1 cellular context compared by ENCODE assay signal in genomic region chr16:88805340-88805715, GRCh38.
TF ChIP-seq lines count a peak whose summit lies in the region.

No MANE protein-coding gene starts in this region.

TF ChIP-seq in HCT116, 20 proteins besides CTCF, POLR2A, EP300 and RAD21 (continued from another document):
- TF ChIP-seq, protein P1, sequence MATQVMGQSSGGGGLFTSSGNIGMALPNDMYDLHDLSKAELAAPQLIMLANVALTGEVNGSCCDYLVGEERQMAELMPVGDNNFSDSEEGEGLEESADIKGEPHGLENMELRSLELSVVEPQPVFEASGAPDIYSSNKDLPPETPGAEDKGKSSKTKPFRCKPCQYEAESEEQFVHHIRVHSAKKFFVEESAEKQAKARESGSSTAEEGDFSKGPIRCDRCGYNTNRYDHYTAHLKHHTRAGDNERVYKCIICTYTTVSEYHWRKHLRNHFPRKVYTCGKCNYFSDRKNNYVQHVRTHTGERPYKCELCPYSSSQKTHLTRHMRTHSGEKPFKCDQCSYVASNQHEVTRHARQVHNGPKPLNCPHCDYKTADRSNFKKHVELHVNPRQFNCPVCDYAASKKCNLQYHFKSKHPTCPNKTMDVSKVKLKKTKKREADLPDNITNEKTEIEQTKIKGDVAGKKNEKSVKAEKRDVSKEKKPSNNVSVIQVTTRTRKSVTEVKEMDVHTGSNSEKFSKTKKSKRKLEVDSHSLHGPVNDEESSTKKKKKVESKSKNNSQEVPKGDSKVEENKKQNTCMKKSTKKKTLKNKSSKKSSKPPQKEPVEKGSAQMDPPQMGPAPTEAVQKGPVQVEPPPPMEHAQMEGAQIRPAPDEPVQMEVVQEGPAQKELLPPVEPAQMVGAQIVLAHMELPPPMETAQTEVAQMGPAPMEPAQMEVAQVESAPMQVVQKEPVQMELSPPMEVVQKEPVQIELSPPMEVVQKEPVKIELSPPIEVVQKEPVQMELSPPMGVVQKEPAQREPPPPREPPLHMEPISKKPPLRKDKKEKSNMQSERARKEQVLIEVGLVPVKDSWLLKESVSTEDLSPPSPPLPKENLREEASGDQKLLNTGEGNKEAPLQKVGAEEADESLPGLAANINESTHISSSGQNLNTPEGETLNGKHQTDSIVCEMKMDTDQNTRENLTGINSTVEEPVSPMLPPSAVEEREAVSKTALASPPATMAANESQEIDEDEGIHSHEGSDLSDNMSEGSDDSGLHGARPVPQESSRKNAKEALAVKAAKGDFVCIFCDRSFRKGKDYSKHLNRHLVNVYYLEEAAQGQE (IDR thresholded peaks at IDR 0.05; ENCODE audit: low read depth): no peak
- TF ChIP-seq ELF1 (IDR thresholded peaks at IDR 0.05; ENCODE audit: borderline replicate concordance, low read depth) (no peak), EZH2phosphoT487 (IDR thresholded peaks at IDR 0.05; ENCODE audit: borderline replicate concordance) (no peak), EZH2 (IDR thresholded peaks at IDR 0.05) (no peak), SP1 (IDR thresholded peaks at IDR 0.05; ENCODE audit: low read depth) (no peak), SIN3A (IDR thresholded peaks at IDR 0.05; ENCODE audit: low read depth) (no peak), YY1 (IDR thresholded peaks at IDR 0.05; ENCODE audit: extremely low read depth, insufficient replicate concordance, low read depth, low read length) (no peak), CEBPB (IDR thresholded peaks at IDR 0.05; ENCODE audit: low read depth) (no peak), SRF (IDR thresholded peaks at IDR 0.05; ENCODE audit: low read depth) (no peak), POLR2AphosphoS5 (IDR thresholded peaks at IDR 0.05; ENCODE audit: low read depth, low read length) (no peak)
- TF ChIP-seq, protein P2, sequence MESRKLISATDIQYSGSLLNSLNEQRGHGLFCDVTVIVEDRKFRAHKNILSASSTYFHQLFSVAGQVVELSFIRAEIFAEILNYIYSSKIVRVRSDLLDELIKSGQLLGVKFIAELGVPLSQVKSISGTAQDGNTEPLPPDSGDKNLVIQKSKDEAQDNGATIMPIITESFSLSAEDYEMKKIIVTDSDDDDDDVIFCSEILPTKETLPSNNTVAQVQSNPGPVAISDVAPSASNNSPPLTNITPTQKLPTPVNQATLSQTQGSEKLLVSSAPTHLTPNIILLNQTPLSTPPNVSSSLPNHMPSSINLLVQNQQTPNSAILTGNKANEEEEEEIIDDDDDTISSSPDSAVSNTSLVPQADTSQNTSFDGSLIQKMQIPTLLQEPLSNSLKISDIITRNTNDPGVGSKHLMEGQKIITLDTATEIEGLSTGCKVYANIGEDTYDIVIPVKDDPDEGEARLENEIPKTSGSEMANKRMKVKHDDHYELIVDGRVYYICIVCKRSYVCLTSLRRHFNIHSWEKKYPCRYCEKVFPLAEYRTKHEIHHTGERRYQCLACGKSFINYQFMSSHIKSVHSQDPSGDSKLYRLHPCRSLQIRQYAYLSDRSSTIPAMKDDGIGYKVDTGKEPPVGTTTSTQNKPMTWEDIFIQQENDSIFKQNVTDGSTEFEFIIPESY (IDR thresholded peaks at IDR 0.05; ENCODE audit: extremely low read depth, insufficient replicate concordance, low read length): no peak
